ENCODE assay signal across 15 cellular contexts in the genomic region with DNA sequence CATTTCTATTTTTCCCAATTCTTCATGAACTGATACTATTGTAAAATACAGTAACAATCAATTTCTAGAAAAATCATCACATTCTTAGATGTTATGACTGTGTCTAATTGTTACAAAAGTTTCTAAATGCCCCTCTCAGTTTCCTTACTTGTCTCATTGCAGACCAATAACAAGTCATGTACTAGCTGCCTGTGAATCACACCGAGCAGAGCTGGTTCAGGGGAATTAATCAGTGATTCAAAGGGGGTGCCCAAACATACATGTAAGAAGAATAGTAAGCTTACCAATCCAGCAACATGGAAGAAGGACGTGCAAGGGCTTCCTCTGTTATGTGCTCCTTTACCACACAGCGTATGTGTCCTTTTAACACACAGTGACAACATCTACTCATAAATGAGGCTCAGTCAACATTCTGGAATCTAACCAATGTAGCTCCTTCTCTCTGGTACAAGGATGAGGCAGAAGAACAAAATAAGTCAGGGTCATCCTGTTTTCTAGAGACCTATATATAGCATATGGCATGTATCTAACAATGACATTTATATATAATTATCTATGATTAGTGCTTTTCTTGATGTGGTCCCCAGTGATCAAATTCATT.
"Had no signal": no experiment of that assay in that cellular context is flagged by ENCODE, and none has a peak within 500 bp of the region (broad histone marks: within the 10 kb centered on the region; RNA-seq: fewer than 3 reads in every experiment).

No MANE protein-coding gene starts in this region.

- H3K4me3 Mint-ChIP-seq: naive thymus-derived CD4-positive, alpha-beta T cell; nephron progenitor cell; type B pancreatic cell had no signal

- H3K4me1 Mint-ChIP-seq: nephron progenitor cell had no signal

- DNase-seq: colonic mucosa; dermis blood vessel endothelial cell; heart right ventricle; hypothalamus; kidney glomerular epithelial cell; mammary epithelial cell; naive thymus-derived CD4-positive, alpha-beta T cell; nephron progenitor cell; psoas muscle; retina; stimulated activated naive CD8-positive, alpha-beta T cell treated with anti-CD3 and anti-CD28 coated beads, Interleukin-15, Interleukin-2, amounts not matched to agents 100 U/mL and 50 U/mL, for 24 hours; thyroid gland had no signal

- ATAC-seq: heart right ventricle; left lobe of liver; naive thymus-derived CD4-positive, alpha-beta T cell; psoas muscle; sciatic nerve; stimulated activated naive CD8-positive, alpha-beta T cell treated with anti-CD3 and anti-CD28 coated beads, Interleukin-15, Interleukin-2, amounts not matched to agents 100 U/mL and 50 U/mL, for 24 hours had no signal

- H3K9me3 Mint-ChIP-seq: nephron progenitor cell, type B pancreatic cell had no signal

- H3K36me3 Mint-ChIP-seq: type B pancreatic cell had no signal

- H3K27ac Mint-ChIP-seq: naive thymus-derived CD4-positive, alpha-beta T cell; nephron progenitor cell; type B pancreatic cell had no signal
